In genomic region chr2:42567806-42568429, GRCh38 we compare ENCODE assay signal across 1 cellular context.
TF ChIP-seq lines count a peak whose summit lies in the region.

No MANE protein-coding gene starts in this region.

TF ChIP-seq in GM23338, 12 proteins besides CTCF, POLR2A, EP300 and RAD21 (continued from another document):
- TF ChIP-seq ZNF331 (CRISPR knock-in tag; IDR thresholded peaks at IDR 0.05; ENCODE audit: low read depth) (no peak), NANOG (IDR thresholded peaks at IDR 0.05; ENCODE audit: borderline replicate concordance) (no peak), ZNF114 (CRISPR knock-in tag; IDR thresholded peaks at IDR 0.05) (no peak), REST (IDR thresholded peaks at IDR 0.05; ENCODE audit: unreplicated experiment) (no peak), STAT1 (IDR thresholded peaks at IDR 0.05; ENCODE audit: unreplicated experiment) (no peak), EZH2phosphoT487 (IDR thresholded peaks at IDR 0.05; ENCODE audit: unreplicated experiment) (no peak)
